19 cellular contexts compared by ENCODE assay signal in genomic region chr11:130246719-130247118, GRCh38.
A peak's percentile ranks its signal among the peaks of the same experiment; 100 is the strongest.
DNase-seq lines count a peak whose midpoint lies in the region; ATAC-seq and TF ChIP-seq lines count a peak whose summit lies in the region.
"Had no signal": no experiment of that assay in that cellular context is flagged by ENCODE, and none has a peak within 500 bp of the region (broad histone marks: within the 10 kb centered on the region; RNA-seq: fewer than 3 reads in every experiment).

No MANE protein-coding gene starts in this region.

- no peak overlapping the region for H2AFZ ChIP-seq in H9 (ENCODE audit: low read length)

- H3K9me3 ChIP-seq in H9 (ENCODE audit: control insufficient read depth, low read depth, low read length) = no peaks in the 10 kb centered on the region
- H3K9me3 ChIP-seq: SJSA1, suprapubic skin had no signal

- no peak overlapping the region for H2BK12ac ChIP-seq in H9 (ENCODE audit: insufficient read length, low read depth, low read length)

- H3K4me3 Mint-ChIP-seq in H9 = no peak overlapping the region

- H3K36me3 Mint-ChIP-seq in H9 (ENCODE audit: insufficient read depth in 1 of 3, low read depth in 3 of 3) = peaks cover 0 to 5% (median under 1%) of the 10 kb centered on the region in 3 experiments; a peak in 2 of 7 replicates

- H3K9ac ChIP-seq in H9 (ENCODE audit: extremely low read depth, insufficient read length, low read length) = no peak overlapping the region

- no peak overlapping the region for H3K23ac ChIP-seq in H9 (ENCODE audit: insufficient read length, low read depth, low read length)

- H3K56ac ChIP-seq in H9 (ENCODE audit: insufficient read length, low read depth, low read length) = no peak overlapping the region

- no peak overlapping the region for H4K91ac ChIP-seq in H9 (ENCODE audit: insufficient read length, low read depth, low read length)

- H3K4me1 ChIP-seq in H9 (ENCODE audit: insufficient read depth, low read length) (no peaks in the 10 kb centered on the region; the same call in 1 of the 2 replicates), foreskin keratinocyte (no peaks in the 10 kb centered on the region)
- H3K4me1 ChIP-seq: SJSA1 had no signal

- TF ChIP-seq CTCF in H9 (conservative IDR thresholded peaks at IDR 0.05) (no peak), foreskin keratinocyte (conservative IDR thresholded peaks at IDR 0.05) (no peak)

- no peaks in the 10 kb centered on the region for H3K23me2 ChIP-seq in H9 (ENCODE audit: insufficient read length, low read depth, low read length, poor library complexity, severe bottlenecking)

- H3K27ac Mint-ChIP-seq in H9 = peak overlapping the region in 2 of 3 experiments; percentile 21 to 79; a peak in 3 of 7 replicates

- H3K4me1 Mint-ChIP-seq in H9 = peaks cover 22 to 27% of the 10 kb centered on the region in 2 experiments

- no peak overlapping the region for H2BK20ac ChIP-seq in H9 (ENCODE audit: low read depth, low read length, poor library complexity, severe bottlenecking)

- no peak overlapping the region for H4K5ac ChIP-seq in H9 (ENCODE audit: insufficient read length, low read depth, low read length)

- H2BK120ac ChIP-seq in H9 (ENCODE audit: low read depth, low read length, poor library complexity, severe bottlenecking) = no peak overlapping the region

- H2AK5ac ChIP-seq in H9 (ENCODE audit: insufficient read length, low read length) = no peak overlapping the region

- H3K27me3 ChIP-seq in H9 (ENCODE audit: insufficient read depth, low read length) (no peaks in the 10 kb centered on the region), foreskin keratinocyte (no peaks in the 10 kb centered on the region)
- H3K27me3 ChIP-seq: SJSA1, suprapubic skin had no signal

- H3K4me2 ChIP-seq in H9 (ENCODE audit: insufficient read depth, insufficient read length, low read length) = no peak overlapping the region

- DNase-seq in AG08395 (ENCODE audit: low spot score) (peak; percentile 15), H9 (no peak), astrocyte of the hippocampus (ENCODE audit: low read depth, low spot score) (peak; percentile 6), foreskin keratinocyte (peak; percentile 5 to 6), midbrain (lab: John Stamatoyannopoulos, UW) (no peak), caudate nucleus (lab: John Stamatoyannopoulos, UW) (no peak), SIG-M5 (lab: John Stamatoyannopoulos, UW) (no peak)
- DNase-seq in effector CD8-positive, alpha-beta T cell (lab: John Stamatoyannopoulos, UW) = no peak
- DNase-seq: activated T-cell treated with anti-CD3 and anti-CD28 coated beads, Interleukin-2, amount 50 U/mL, for 48 hours; amniotic stem cell; cortex of kidney; hippocampal formation; left cardiac atrium; MM.1S; NCI-H187; NCI-H510A treated with DMSO at 0.1 percent for 48 hours had no signal

- no CpG with 5 or more reads among the region's 2 CpGs for WGBS in H9 (ENCODE audit: extremely low coverage, insufficient read length, low lambda C conversion rate)

- H2BK15ac ChIP-seq in H9 (ENCODE audit: low read depth, low read length) = no peak overlapping the region

- peaks cover 0 to under 1% of the 10 kb centered on the region in 2 experiments; a peak in 1 of 5 replicates for H3K9me3 Mint-ChIP-seq in H9

- no peaks in the 10 kb centered on the region for H3K27me3 Mint-ChIP-seq in H9 (ENCODE audit: low read depth)

- no peak overlapping the region for H2BK5ac ChIP-seq in H9 (ENCODE audit: insufficient read length, low read length)

- no peak overlapping the region for H3T11ph ChIP-seq in H9 (ENCODE audit: low read length)

- peak; percentile 26 for ATAC-seq in foreskin keratinocyte
- ATAC-seq: left cardiac atrium, sciatic nerve had no signal

- no peak overlapping the region for H4K8ac ChIP-seq in H9 (replicated peaks; ENCODE audit: insufficient read length, low read depth, low read length)

- no peak overlapping the region for H3K14ac ChIP-seq in H9 (ENCODE audit: insufficient read depth, low read length)

- H3K18ac ChIP-seq in H9 (ENCODE audit: insufficient read length, low read depth, low read length) = no peak overlapping the region

- H3K79me1 ChIP-seq in H9 (ENCODE audit: insufficient read depth, low read depth, low read length, poor library complexity, severe bottlenecking) = no peaks in the 10 kb centered on the region

- no peak overlapping the region for H3K27ac ChIP-seq in H9 (ENCODE audit: insufficient read length, low read depth, low read length)
- no peak overlapping the region for H3K27ac ChIP-seq in foreskin keratinocyte
- no peak overlapping the region for H3K27ac ChIP-seq in caudate nucleus (ENCODE audit: low read depth, low read length)
- H3K27ac ChIP-seq: SJSA1, suprapubic skin had no signal

- no peak overlapping the region for H3K4ac ChIP-seq in H9 (ENCODE audit: low read depth, low read length)

- peaks cover 5% of the 10 kb centered on the region; the same call in 1 of the 2 replicates for H3K79me2 ChIP-seq in H9 (ENCODE audit: insufficient read depth, low read length)

- H4K20me1 ChIP-seq in H9 (ENCODE audit: control insufficient read depth, insufficient read depth, insufficient read length) = no peaks in the 10 kb centered on the region

Comparison
In these comparisons a context has a peak if more than half of its experiments do, and no peak if none do; other contexts are left out.
1. DNase-seq: peak in AG08395 (single experiment), astrocyte of the hippocampus (single experiment) and foreskin keratinocyte (2 of 2); none in H9 (single experiment), midbrain (single experiment), caudate nucleus (0 of 61), SIG-M5 (single experiment) and effector CD8-positive, alpha-beta T cell (single experiment).